Comparison of ENCODE assay signal across 17 cellular contexts in genomic region chr5:31999470-31999869, GRCh38.
A peak's percentile ranks its signal among the peaks of the same experiment; 100 is the strongest.
DNase-seq lines count a peak whose midpoint lies in the region; ATAC-seq and TF ChIP-seq lines count a peak whose summit lies in the region.
"Had no signal": no experiment of that assay in that cellular context is flagged by ENCODE, and none has a peak within 500 bp of the region (broad histone marks: within the 10 kb centered on the region; RNA-seq: fewer than 3 reads in every experiment).

No MANE protein-coding gene starts in this region.

- peaks cover 57% of the 10 kb centered on the region for H3K36me3 ChIP-seq in DOHH2 (ENCODE audit: control insufficient read depth, low read length)
- no peaks in the 10 kb centered on the region; the same call in 1 of the 2 replicates for H3K36me3 ChIP-seq in WERI-Rb-1
- peaks cover 27% of the 10 kb centered on the region for H3K36me3 ChIP-seq in lower lobe of right lung
- H3K36me3 ChIP-seq: BLaER1 had no signal

- DNase-seq in WERI-Rb-1 (peak; percentile 26), foreskin keratinocyte (no peak), sciatic nerve (ENCODE audit: low spot score) (peak; percentile 14), anterior cingulate cortex (lab: John Stamatoyannopoulos, UW) (no peak), lower lobe of right lung (no peak), cerebellum (ENCODE audit: low spot score) (no peak)
- DNase-seq: 8988T; AML-193; Caco-2; CD8-positive, alpha-beta memory T cell; DND-41; GF-D8; GM23248; H7 had no signal

- intact Hi-C loops in sciatic nerve (cut with DNase I): no loop called here
- intact Hi-C loops in lower lobe of right lung (cut with DNase I): no loop called here

- H3K4me3 ChIP-seq in DOHH2 (ENCODE audit: low read length) (peak overlapping the region; percentile 92), WERI-Rb-1 (ENCODE audit: low read depth, low read length) (no peak overlapping the region), lower lobe of right lung (no peak overlapping the region)
- H3K4me3 ChIP-seq: BLaER1, GM23248 had no signal

- no peak for TF ChIP-seq CTCF in DOHH2 (IDR thresholded peaks at IDR 0.05; ENCODE audit: low read depth, low read length, poor library complexity, severe bottlenecking)
- no peak for TF ChIP-seq CTCF in WERI-Rb-1 (IDR thresholded peaks at IDR 0.05; ENCODE audit: low read depth, low read length)
- no peak for TF ChIP-seq CTCF in foreskin keratinocyte (conservative IDR thresholded peaks at IDR 0.05)
- TF ChIP-seq CTCF in lower lobe of right lung (IDR thresholded peaks at IDR 0.05): no peak

- peaks cover 64% of the 10 kb centered on the region for H3K79me2 ChIP-seq in DOHH2 (ENCODE audit: control insufficient read depth, low read length)

- H3K27ac ChIP-seq in DOHH2 (ENCODE audit: low read depth, low read length): no peak overlapping the region
- no peak overlapping the region for H3K27ac ChIP-seq in WERI-Rb-1
- H3K27ac ChIP-seq in foreskin keratinocyte: no peak overlapping the region
- no peak overlapping the region for H3K27ac ChIP-seq in lower lobe of right lung
- H3K27ac ChIP-seq: BLaER1, GM23248 had no signal

- H3F3A ChIP-seq in DOHH2 (ENCODE audit: control insufficient read depth, insufficient read depth): peaks cover 36% of the 10 kb centered on the region

- H3K9me3 ChIP-seq in DOHH2 (ENCODE audit: control insufficient read depth, insufficient read depth, low read length): no peaks in the 10 kb centered on the region
- H3K9me3 ChIP-seq in WERI-Rb-1 (ENCODE audit: severe bottlenecking): no peaks in the 10 kb centered on the region
- H3K9me3 ChIP-seq in lower lobe of right lung: no peaks in the 10 kb centered on the region
- H3K9me3 ChIP-seq: BLaER1, Caco-2 had no signal

- peak overlapping the region; percentile 91 for H3K4me2 ChIP-seq in DOHH2 (ENCODE audit: low read length)
- H3K4me2 ChIP-seq: BLaER1 had no signal

- peaks cover 81% of the 10 kb centered on the region for H3K4me1 ChIP-seq in DOHH2 (ENCODE audit: control insufficient read depth, low read length)
- H3K4me1 ChIP-seq in foreskin keratinocyte: no peaks in the 10 kb centered on the region
- H3K4me1 ChIP-seq in lower lobe of right lung: peaks cover 4% of the 10 kb centered on the region
- H3K4me1 ChIP-seq: BLaER1, Caco-2 had no signal

- ATAC-seq in foreskin keratinocyte (peak; percentile 39), sciatic nerve (no peak), lower lobe of right lung (no peak), HG03521 (IDR thresholded peaks at IDR 0.05; ENCODE audit: unreplicated experiment) (no peak)

- H3K27me3 ChIP-seq in DOHH2 (ENCODE audit: control insufficient read depth, low read length) (no peaks in the 10 kb centered on the region), WERI-Rb-1 (ENCODE audit: insufficient read depth, low read depth, severe bottlenecking) (no peaks in the 10 kb centered on the region), foreskin keratinocyte (no peaks in the 10 kb centered on the region), lower lobe of right lung (ENCODE audit: low read depth) (no peaks in the 10 kb centered on the region)
- H3K27me3 ChIP-seq: BLaER1 had no signal

- no peaks in the 10 kb centered on the region for H4K20me1 ChIP-seq in DOHH2 (ENCODE audit: control insufficient read depth, insufficient read depth, low read depth, low read length)
- H4K20me1 ChIP-seq: BLaER1 had no signal

- H3K9me2 ChIP-seq in DOHH2 (replicated peaks; ENCODE audit: control insufficient read depth, low read length): no peaks in the 10 kb centered on the region

Comparison
In these comparisons a context has a peak if more than half of its experiments do, and no peak if none do; other contexts are left out.
1. DNase-seq: peak in WERI-Rb-1 (single experiment) and sciatic nerve (single experiment); none in foreskin keratinocyte (0 of 2), anterior cingulate cortex (0 of 58), lower lobe of right lung (single experiment) and cerebellum (single experiment).